In the genomic region with DNA sequence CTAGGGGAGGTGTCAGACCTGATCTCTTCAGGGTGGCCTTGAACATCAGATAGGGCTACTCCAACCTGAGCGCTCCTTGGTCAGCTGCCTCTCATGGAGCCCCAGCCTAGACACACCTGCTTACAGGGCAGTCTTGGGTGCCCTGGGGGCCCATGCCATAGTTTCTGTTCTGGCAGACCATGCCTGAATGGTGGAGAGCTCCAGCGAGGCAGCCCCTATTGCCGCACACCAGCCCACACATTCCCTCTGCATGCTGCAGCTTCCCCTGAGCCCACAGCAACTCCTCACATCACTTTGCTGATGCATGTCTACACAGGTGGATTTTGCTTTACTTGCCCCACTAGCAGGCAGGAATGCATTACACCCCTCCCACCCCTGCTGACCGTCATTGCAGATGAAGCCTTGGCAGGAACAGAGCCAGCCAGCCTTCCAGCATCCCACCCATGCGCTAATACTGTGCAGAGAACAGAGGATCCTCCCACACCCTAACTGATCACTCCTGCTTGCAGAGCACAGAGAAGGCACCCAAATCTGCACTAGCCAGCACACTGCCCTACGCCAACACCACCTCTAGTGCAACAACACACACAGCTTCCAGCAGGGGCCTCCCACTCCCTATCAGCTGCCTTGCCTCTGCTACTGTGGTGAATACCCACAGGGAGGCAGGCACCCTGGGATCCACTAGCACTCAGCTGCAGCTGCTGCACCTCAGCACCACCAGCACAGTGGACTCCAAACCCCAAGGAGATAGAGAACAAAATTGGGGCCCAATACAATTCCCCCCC, we compare ENCODE assay signal across 15 cellular contexts. TPM values are rescaled to one million over a fixed set of nuclear protein-coding genes. Genes with fewer than 3 reads are reported as not detected.
DNase-seq lines count a peak whose midpoint lies in the region; TF ChIP-seq lines count a peak whose summit lies in the region.
"Had no signal": no experiment of that assay in that cellular context is flagged by ENCODE, and none has a peak within 500 bp of the region (broad histone marks: within the 10 kb centered on the region; RNA-seq: fewer than 3 reads in every experiment).

No MANE protein-coding gene starts in this region.

- CTCF ChIA-PET in activated naive CD4-positive, alpha-beta T cell treated with anti-CD3 and anti-CD28 coated beads, Interleukin-2, amount 10 ng/mL, durations not matched to agents 7 days and 5 days (lab: Charles Lee) = no interaction called here

- H2BK12ac ChIP-seq in H9 (ENCODE audit: insufficient read length, low read depth, low read length) (no peak overlapping the region), neuronal stem cell (ENCODE audit: low read length) (no peak overlapping the region)

- H3K36me3 Mint-ChIP-seq in H9 (ENCODE audit: insufficient read depth in 1 of 3, low read depth in 3 of 3) (0 out of 7 replicates have a peak, but pooled peaks cover 0 to 3% (median 0%) of the 10 kb centered on the region in 3 experiments), immature natural killer cell (peaks cover 0 to 3% (median 0%) of the 10 kb centered on the region in 3 donors)
- no peaks in the 10 kb centered on the region for H3K36me3 Mint-ChIP-seq in activated naive CD4-positive, alpha-beta T cell treated with anti-CD3 and anti-CD28 coated beads, Interleukin-2, amount 10 ng/mL, durations not matched to agents 7 days and 5 days
- H3K36me3 Mint-ChIP-seq: activated naive CD8-positive, alpha-beta T cell; memory B cell had no signal

- H3K14ac ChIP-seq in H9 (ENCODE audit: insufficient read depth, low read length) = no peak overlapping the region
- H3K14ac ChIP-seq in neuronal stem cell (ENCODE audit: low read length) = peak overlapping the region; percentile 25

- TF ChIP-seq CTCF in H9 (conservative IDR thresholded peaks at IDR 0.05) = peak; percentile 51; the same call in 2 of the 3 replicates
- peak in 54 of 56 donors; percentile 31 to 81 (median 58) for TF ChIP-seq CTCF in dorsolateral prefrontal cortex (IDR thresholded peaks at IDR 0.05 in 54 of 56, conservative IDR thresholded peaks at IDR 0.05 in 2 of 56; ENCODE audit: low read depth in 1 of 56, partially characterized antibody in 56 of 56)

- H4K8ac ChIP-seq in H9 (replicated peaks; ENCODE audit: insufficient read length, low read depth, low read length) (no peak overlapping the region), neuronal stem cell (ENCODE audit: low read depth, low read length) (peak overlapping the region; percentile 76)

- H3K9me3 ChIP-seq in H9 (ENCODE audit: control insufficient read depth, low read depth, low read length) (no peaks in the 10 kb centered on the region), neuronal stem cell (replicated peaks in 1 of 2; ENCODE audit: control insufficient read depth in 2 of 2, insufficient read depth in 1 of 2, low read depth in 1 of 2, low read length in 2 of 2) (no peaks in the 10 kb centered on the region)
- H3K9me3 ChIP-seq: pancreas had no signal

- H3K79me1 ChIP-seq in H9 (ENCODE audit: insufficient read depth, low read depth, low read length, poor library complexity, severe bottlenecking) (no peaks in the 10 kb centered on the region), neuronal stem cell (ENCODE audit: low read depth, low read length) (no peaks in the 10 kb centered on the region)

- peaks cover 0 to 5% of the 10 kb centered on the region in 2 experiments; a peak in 3 of 5 replicates for H3K9me3 Mint-ChIP-seq in H9
- H3K9me3 Mint-ChIP-seq in immature natural killer cell = peaks cover 7 to 38% (median 25%) of the 10 kb centered on the region in 6 donors
- peaks cover 6% of the 10 kb centered on the region for H3K9me3 Mint-ChIP-seq in activated naive CD4-positive, alpha-beta T cell treated with anti-CD3 and anti-CD28 coated beads, Interleukin-2, amount 10 ng/mL, durations not matched to agents 7 days and 5 days
- H3K9me3 Mint-ChIP-seq: memory B cell had no signal

- H3K23ac ChIP-seq in H9 (ENCODE audit: insufficient read length, low read depth, low read length) (no peak overlapping the region), neuronal stem cell (ENCODE audit: low read depth, low read length, poor library complexity) (no peak overlapping the region)

- H3K27ac Mint-ChIP-seq in H9 (peak overlapping the region in 2 of 3 experiments; percentile 31 to 39; a peak in 2 of 7 replicates), immature natural killer cell (no peak overlapping the region)
- no peak overlapping the region for H3K27ac Mint-ChIP-seq in activated naive CD4-positive, alpha-beta T cell treated with anti-CD3 and anti-CD28 coated beads, Interleukin-2, amount 10 ng/mL, durations not matched to agents 7 days and 5 days
- H3K27ac Mint-ChIP-seq: activated naive CD8-positive, alpha-beta T cell; memory B cell had no signal

- H3K9ac ChIP-seq in H9 (ENCODE audit: extremely low read depth, insufficient read length, low read length) (no peak overlapping the region), neuronal stem cell (ENCODE audit: low read depth, low read length, poor library complexity) (peak overlapping the region; percentile 30)

- H3K27ac ChIP-seq in H9 (ENCODE audit: insufficient read length, low read depth, low read length) (no peak overlapping the region), dorsolateral prefrontal cortex (peak overlapping the region in 27 of 59 donors; percentile 1 to 69 (median 40)), neuronal stem cell (replicated peaks; ENCODE audit: low read length) (no peak overlapping the region)
- H3K27ac ChIP-seq: pancreas had no signal

- no peaks in the 10 kb centered on the region for H3K27me3 ChIP-seq in H9 (ENCODE audit: insufficient read depth, low read length)
- no peaks in the 10 kb centered on the region for H3K27me3 ChIP-seq in dorsolateral prefrontal cortex
- H3K27me3 ChIP-seq in neuronal stem cell (ENCODE audit: control insufficient read depth in 3 of 3, insufficient read depth in 3 of 3, low read depth in 1 of 3, low read length in 3 of 3) = no peaks in the 10 kb centered on the region
- H3K27me3 ChIP-seq: pancreas had no signal

- H3K4me3 Mint-ChIP-seq in H9 (no peak overlapping the region), immature natural killer cell (no peak overlapping the region)
- H3K4me3 Mint-ChIP-seq in activated naive CD4-positive, alpha-beta T cell treated with anti-CD3 and anti-CD28 coated beads, Interleukin-2, amount 10 ng/mL, durations not matched to agents 7 days and 5 days = no peak overlapping the region
- H3K4me3 Mint-ChIP-seq: activated naive CD8-positive, alpha-beta T cell; memory B cell had no signal

- H2BK120ac ChIP-seq in H9 (ENCODE audit: low read depth, low read length, poor library complexity, severe bottlenecking) (no peak overlapping the region), neuronal stem cell (ENCODE audit: low read depth, low read length) (no peak overlapping the region)

- H3K4me3 ChIP-seq in dorsolateral prefrontal cortex (no peak overlapping the region), neuronal stem cell (ENCODE audit: low read length in 2 of 2) (no peak overlapping the region)
- H3K4me3 ChIP-seq: pancreas had no signal

- no CpG with 5 or more reads among the region's 6 CpGs for WGBS in H9 (ENCODE audit: extremely low coverage, insufficient read length, low lambda C conversion rate)
- no CpG with 5 or more reads among the region's 6 CpGs for WGBS in neuronal stem cell (ENCODE audit: extremely low coverage in 2 of 2, insufficient read length in 2 of 2, insufficient replicate concordance in 1 of 2), 2 donors

- H3K18ac ChIP-seq in H9 (ENCODE audit: insufficient read length, low read depth, low read length) (no peak overlapping the region), neuronal stem cell (ENCODE audit: low read length) (peak overlapping the region; percentile 85)

- no peak overlapping the region for H3K56ac ChIP-seq in H9 (ENCODE audit: insufficient read length, low read depth, low read length)

- no peak overlapping the region for H4K91ac ChIP-seq in H9 (ENCODE audit: insufficient read length, low read depth, low read length)
- H4K91ac ChIP-seq in neuronal stem cell (ENCODE audit: low read depth, low read length, poor library complexity) = no peak overlapping the region

- H2AK5ac ChIP-seq in H9 (ENCODE audit: insufficient read length, low read length) = no peak overlapping the region
- no peak overlapping the region for H2AK5ac ChIP-seq in neuronal stem cell (ENCODE audit: low read depth, low read length)

- no peak overlapping the region for H3T11ph ChIP-seq in H9 (ENCODE audit: low read length)

- no peaks in the 10 kb centered on the region for H3K36me3 ChIP-seq in neuronal stem cell (replicated peaks in 1 of 2; ENCODE audit: control insufficient read depth in 2 of 2, insufficient read depth in 2 of 2, low read length in 2 of 2)
- H3K36me3 ChIP-seq: pancreas had no signal

- H2AFZ ChIP-seq in H9 (ENCODE audit: low read length) (no peak overlapping the region), neuronal stem cell (ENCODE audit: low read length) (no peak overlapping the region)

- intact Hi-C loops in dorsolateral prefrontal cortex (cut with DNase I) = loop anchor here (1.0 to 5.0 kb wide), 4 partner anchors 16 to 304 kb away; no protein-coding TSS in a partner anchor

- peaks cover 13 to 18% of the 10 kb centered on the region in 2 experiments for H3K4me1 Mint-ChIP-seq in H9
- H3K4me1 Mint-ChIP-seq in immature natural killer cell = no peaks in the 10 kb centered on the region
- no peaks in the 10 kb centered on the region for H3K4me1 Mint-ChIP-seq in activated naive CD4-positive, alpha-beta T cell treated with anti-CD3 and anti-CD28 coated beads, Interleukin-2, amount 10 ng/mL, durations not matched to agents 7 days and 5 days
- H3K4me1 Mint-ChIP-seq: memory B cell had no signal

- H2BK15ac ChIP-seq in H9 (ENCODE audit: low read depth, low read length) (no peak overlapping the region), neuronal stem cell (ENCODE audit: low read length) (no peak overlapping the region)

- H4K5ac ChIP-seq in H9 (ENCODE audit: insufficient read length, low read depth, low read length) = no peak overlapping the region

- H3K79me2 ChIP-seq in H9 (ENCODE audit: insufficient read depth, low read length) = no peaks in the 10 kb centered on the region

- H3K4me2 ChIP-seq in H9 (ENCODE audit: insufficient read depth, insufficient read length, low read length) (no peak overlapping the region), neuronal stem cell (ENCODE audit: insufficient read depth, low read length, poor library complexity, severe bottlenecking) (no peak overlapping the region)

- no peak overlapping the region for H3K4ac ChIP-seq in H9 (ENCODE audit: low read depth, low read length)
- no peak overlapping the region for H3K4ac ChIP-seq in neuronal stem cell (ENCODE audit: low read length)

- H2BK20ac ChIP-seq in H9 (ENCODE audit: low read depth, low read length, poor library complexity, severe bottlenecking) = no peak overlapping the region

- H3K27me3 Mint-ChIP-seq in H9 (ENCODE audit: low read depth) (no peaks in the 10 kb centered on the region; the same call in 1 of the 2 replicates), immature natural killer cell (ENCODE audit: low read depth in 3 of 3) (no peaks in the 10 kb centered on the region)
- H3K27me3 Mint-ChIP-seq in activated naive CD4-positive, alpha-beta T cell treated with anti-CD3 and anti-CD28 coated beads, Interleukin-2, amount 10 ng/mL, durations not matched to agents 7 days and 5 days = no peaks in the 10 kb centered on the region
- H3K27me3 Mint-ChIP-seq: activated naive CD8-positive, alpha-beta T cell; memory B cell had no signal

- H2BK5ac ChIP-seq in H9 (ENCODE audit: insufficient read length, low read length) (no peak overlapping the region), neuronal stem cell (ENCODE audit: low read length) (no peak overlapping the region)

- no peaks in the 10 kb centered on the region for H4K20me1 ChIP-seq in H9 (ENCODE audit: control insufficient read depth, insufficient read depth, insufficient read length)

- H3K4me1 ChIP-seq in H9 (ENCODE audit: insufficient read depth, low read length) = no peaks in the 10 kb centered on the region
- peaks cover 0 to 3% of the 10 kb centered on the region in 2 donors for H3K4me1 ChIP-seq in neuronal stem cell (ENCODE audit: control insufficient read depth in 2 of 2, insufficient read depth in 1 of 2, low read depth in 1 of 2, low read length in 2 of 2)
- H3K4me1 ChIP-seq: pancreas had no signal

- DNase-seq in COR-L47 (lab: John Stamatoyannopoulos, UW) (peak; percentile 9), H9 (peak; percentile 61), dorsolateral prefrontal cortex (peak; percentile 13 to 88 (median 82)), neuronal stem cell (ENCODE audit: low spot score) (no peak), immature natural killer cell (no peak), GM19240 (ENCODE audit: insufficient read length, low spot score) (no peak)
- DNase-seq in activated naive CD4-positive, alpha-beta T cell (lab: John Stamatoyannopoulos, UW) = no peak
- DNase-seq in activated naive CD4-positive, alpha-beta T cell treated with anti-CD3 and anti-CD28 coated beads, Interleukin-2, amount 10 ng/mL, durations not matched to agents 7 days and 5 days = no peak
- DNase-seq: DMS79, HCEC 1CT, NCI-H1105, T1000 had no signal

- no peaks in the 10 kb centered on the region for H3K23me2 ChIP-seq in H9 (ENCODE audit: insufficient read length, low read depth, low read length, poor library complexity, severe bottlenecking)

RNA-seq across cellular contexts. Expression of gene GRM3, which starts 43.0 kb away (rescaled TPM):
- total RNA-seq in H9 (2021) (0.15 and 0.70 TPM in 2 replicates), dorsolateral prefrontal cortex (100 to 1,000 TPM in 15 of 120 experiments, 10 to 100 TPM in 105; 39.3 to 160 (median 71.7) TPM)
- polyA plus RNA-seq in neuronal stem cell (2013, experiment 1 of 2) = 13.9 TPM
- 14.4 TPM for polyA plus RNA-seq in neuronal stem cell (2013, experiment 2 of 2)
- not detected for polyA plus RNA-seq in immature natural killer cell
- total RNA-seq: pancreas had no signal

Comparison
In these comparisons a context has a peak if more than half of its experiments do, and no peak if none do; other contexts are left out.
1. DNase-seq: peak in COR-L47 (single experiment), H9 (single experiment) and dorsolateral prefrontal cortex (10 of 10); none in neuronal stem cell (single experiment), immature natural killer cell (0 of 3), GM19240 (single experiment), activated naive CD4-positive, alpha-beta T cell (0 of 4) and activated naive CD4-positive, alpha-beta T cell treated with anti-CD3 and anti-CD28 coated beads, Interleukin-2, amount 10 ng/mL, durations not matched to agents 7 days and 5 days (single experiment).
2. H3K27ac Mint-ChIP-seq: peak in H9 (2 of 3); none in immature natural killer cell (0 of 6) and activated naive CD4-positive, alpha-beta T cell treated with anti-CD3 and anti-CD28 coated beads, Interleukin-2, amount 10 ng/mL, durations not matched to agents 7 days and 5 days (single experiment).
3. RNA of gene GRM3, which starts 43.0 kb away (total RNA-seq): 39.3 to 160 TPM in dorsolateral prefrontal cortex; 0.15 to 0.70 TPM in H9; every median in the first group is over 10 times any median in the second.